Comparison of ENCODE assay signal across 20 cellular contexts in the genomic region with DNA sequence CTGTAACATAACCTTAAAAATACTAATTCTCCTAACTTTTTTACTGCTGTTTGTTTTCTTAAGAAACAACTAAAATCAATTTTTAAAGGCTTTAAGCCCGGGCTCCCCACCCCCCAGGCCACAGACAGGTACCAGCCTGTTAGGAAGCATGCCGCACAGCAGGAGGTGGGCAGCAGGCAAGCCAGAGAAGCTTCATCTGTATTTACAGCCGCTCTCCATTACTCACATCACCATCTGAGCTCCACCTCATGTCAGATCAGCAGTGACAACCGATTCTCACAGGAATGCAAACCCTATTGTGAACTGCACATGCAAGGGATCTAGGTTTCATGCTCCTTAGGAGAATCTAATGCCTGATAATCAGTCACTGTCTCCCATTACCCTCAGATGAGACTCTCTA.
DNase-seq lines count a peak whose midpoint lies in the region; ATAC-seq and TF ChIP-seq lines count a peak whose summit lies in the region.
"Had no signal": no experiment of that assay in that cellular context is flagged by ENCODE, and none has a peak within 500 bp of the region (broad histone marks: within the 10 kb centered on the region; RNA-seq: fewer than 3 reads in every experiment).

No MANE protein-coding gene starts in this region.

- H3K4me3 ChIP-seq in WERI-Rb-1 (ENCODE audit: low read depth, low read length) (no peak overlapping the region), left lung (no peak overlapping the region)

- H3K27me3 ChIP-seq in WERI-Rb-1 (ENCODE audit: insufficient read depth, low read depth, severe bottlenecking), result no peaks in the 10 kb centered on the region
- H3K27me3 ChIP-seq in left lung, result no peaks in the 10 kb centered on the region

- DNase-seq in DMS153 (lab: John Stamatoyannopoulos, UW) (peak; percentile 52), DMS153 treated with DMSO at 0.1 percent for 48 hours (lab: John Stamatoyannopoulos, UW; ENCODE audit: unreplicated experiment) (no peak), NCI-H146 treated with DMSO at 0.1 percent for 48 hours (lab: John Stamatoyannopoulos, UW; ENCODE audit: unreplicated experiment) (peak; percentile 72), WERI-Rb-1 (peak; percentile 87), left kidney (ENCODE audit: low read depth, low spot score) (peak; percentile 51), left lung (no peak)
- DNase-seq: activated CD4-positive, alpha-beta T cell treated with anti-CD3 and anti-CD28 coated beads for 1 hour; activated naive CD8-positive, alpha-beta T cell treated with anti-CD3 and anti-CD28 coated beads, Interleukin-2, amount 50 U/mL, for 24 hours; Caco-2; HCEC 1CT; left cardiac atrium; NCI-H1930; stimulated activated CD4-positive, alpha-beta T cell treated with anti-CD3 and anti-CD28 coated beads, Interleukin-2, amount 100 ng/mL, for 48 hours; stimulated activated naive CD8-positive, alpha-beta T cell treated with anti-CD3 and anti-CD28 coated beads, Interleukin-15, amount 100 ng/mL, for 72 hours; T1000 had no signal

- H3K27ac ChIP-seq in WERI-Rb-1 (peak overlapping the region; percentile 13; the same call in 1 of the 2 replicates), left lung (no peak overlapping the region)
- H3K27ac ChIP-seq: 22Rv1, HL-60 had no signal

- ATAC-seq in esophagus mucosa, result no peak
- no peak for ATAC-seq in HG03280 (IDR thresholded peaks at IDR 0.05; ENCODE audit: unreplicated experiment)
- ATAC-seq in left lung, result no peak
- ATAC-seq: activated naive CD8-positive, alpha-beta T cell treated with anti-CD3 and anti-CD28 coated beads, Interleukin-2, amount 50 U/mL, for 24 hours; left cardiac atrium; natural killer cell treated with Interleukin-12 subunit alpha and Interleukin-12 subunit beta and Interleukin-15 and Interleukin-18, amount 100 ng/mL, for 72 hours; stimulated activated naive CD8-positive, alpha-beta T cell treated with anti-CD3 and anti-CD28 coated beads, Interleukin-15, amount 100 ng/mL, for 72 hours had no signal

- TF ChIP-seq CTCF in WERI-Rb-1 (IDR thresholded peaks at IDR 0.05; ENCODE audit: low read depth, low read length) (no peak), left lung (IDR thresholded peaks at IDR 0.05) (no peak)

- no peaks in the 10 kb centered on the region for H3K9me3 ChIP-seq in WERI-Rb-1 (ENCODE audit: severe bottlenecking)
- H3K9me3 ChIP-seq in left lung, result no peaks in the 10 kb centered on the region
- H3K9me3 ChIP-seq: Caco-2 had no signal

- H3K36me3 ChIP-seq in WERI-Rb-1, result no peaks in the 10 kb centered on the region
- H3K36me3 ChIP-seq in left lung, result no peaks in the 10 kb centered on the region

- no peaks in the 10 kb centered on the region for H3K4me1 ChIP-seq in left lung
- H3K4me1 ChIP-seq: Caco-2 had no signal

- intact Hi-C loops in left lung (cut with DNase I), result no loop called here

Comparison
In these comparisons a context has a peak if more than half of its experiments do, and no peak if none do; other contexts are left out.
1. DNase-seq: peak in DMS153 (single experiment), NCI-H146 treated with DMSO at 0.1 percent for 48 hours (single experiment), WERI-Rb-1 (single experiment) and left kidney (single experiment); none in DMS153 treated with DMSO at 0.1 percent for 48 hours (single experiment) and left lung (0 of 2).